ENCODE assay signal across 23 cellular contexts in the genomic region with DNA sequence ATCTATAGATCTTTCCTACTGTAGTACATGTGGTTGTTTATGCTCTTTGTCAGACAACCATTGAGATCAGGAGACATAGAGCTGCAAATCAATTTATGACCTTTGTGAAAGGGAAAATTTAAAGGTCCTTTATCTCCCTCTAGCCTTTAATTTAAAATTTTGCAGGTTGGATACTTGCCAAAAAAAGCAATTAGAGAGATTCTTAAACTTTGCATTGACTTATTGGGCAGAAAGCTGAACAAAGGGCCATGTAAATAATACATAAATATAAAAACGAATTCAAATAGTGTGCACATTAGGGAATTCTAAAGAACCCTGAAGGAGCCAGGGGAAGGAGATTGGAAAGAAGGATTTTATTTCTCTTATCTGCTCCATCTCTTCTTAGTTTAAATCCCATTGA.
"Had no signal": no experiment of that assay in that cellular context is flagged by ENCODE, and none has a peak within 500 bp of the region (broad histone marks: within the 10 kb centered on the region; RNA-seq: fewer than 3 reads in every experiment).

No MANE protein-coding gene starts in this region.

- H3K27me3 ChIP-seq: MG63, Peyer's patch, SJCRH30 had no signal

- H3K27ac ChIP-seq: Peyer's patch, RWPE1, SJCRH30 had no signal

- H3K4me1 ChIP-seq: Peyer's patch, SJCRH30 had no signal

- DNase-seq: activated CD4-positive, alpha-beta T cell treated with anti-CD3 and anti-CD28 coated beads for 4 hours; activated CD8-positive, alpha-beta memory T cell treated with anti-CD3 and anti-CD28 coated beads, Interleukin-2, amount 50 U/mL, for 4 hours; activated CD8-positive, alpha-beta T cell treated with anti-CD3 and anti-CD28 coated beads for 36 hours; activated gamma-delta T cell treated with Interleukin-2 at 50 U/mL for 16 hours; activated naive CD4-positive, alpha-beta T cell treated with anti-CD3 and anti-CD28 coated beads, Interleukin-2, amount 10 ng/mL, durations not matched to agents 7 days and 5 days; activated naive CD8-positive, alpha-beta T cell treated with anti-CD3 and anti-CD28 coated beads for 36 hours; activated T-cell treated with anti-CD3 and anti-CD28 coated beads, Interleukin-2, amount 50 U/mL, for 72 hours; anterior cingulate cortex; cerebellar nuclear complex; MG63; MV-4-11; NCI-H1092 treated with DMSO at 0.1 percent for 48 hours; NCI-H1417 treated with DMSO at 0.1 percent for 48 hours; NCI-H187; NCI-H2081 treated with DMSO at 0.1 percent for 48 hours; NCI-H446; NCI-H524; NCI-H748 treated with DMSO at 0.1 percent for 48 hours; Peyer's patch; Right ventricle myocardium superior; SJCRH30 had no signal

- ATAC-seq: activated CD4-positive, CD25-positive, alpha-beta regulatory T cell treated with anti-CD3 and anti-CD28 coated beads, Interleukin-2, amount 50 U/mL, for 24 hours; activated CD8-positive, alpha-beta T cell treated with anti-CD3 and anti-CD28 coated beads for 36 hours; activated T-cell treated with anti-CD3 and anti-CD28 coated beads, Interleukin-2, amount 50 U/mL, for 72 hours had no signal
